ENCODE assay signal across 8 cellular contexts in the genomic region with DNA sequence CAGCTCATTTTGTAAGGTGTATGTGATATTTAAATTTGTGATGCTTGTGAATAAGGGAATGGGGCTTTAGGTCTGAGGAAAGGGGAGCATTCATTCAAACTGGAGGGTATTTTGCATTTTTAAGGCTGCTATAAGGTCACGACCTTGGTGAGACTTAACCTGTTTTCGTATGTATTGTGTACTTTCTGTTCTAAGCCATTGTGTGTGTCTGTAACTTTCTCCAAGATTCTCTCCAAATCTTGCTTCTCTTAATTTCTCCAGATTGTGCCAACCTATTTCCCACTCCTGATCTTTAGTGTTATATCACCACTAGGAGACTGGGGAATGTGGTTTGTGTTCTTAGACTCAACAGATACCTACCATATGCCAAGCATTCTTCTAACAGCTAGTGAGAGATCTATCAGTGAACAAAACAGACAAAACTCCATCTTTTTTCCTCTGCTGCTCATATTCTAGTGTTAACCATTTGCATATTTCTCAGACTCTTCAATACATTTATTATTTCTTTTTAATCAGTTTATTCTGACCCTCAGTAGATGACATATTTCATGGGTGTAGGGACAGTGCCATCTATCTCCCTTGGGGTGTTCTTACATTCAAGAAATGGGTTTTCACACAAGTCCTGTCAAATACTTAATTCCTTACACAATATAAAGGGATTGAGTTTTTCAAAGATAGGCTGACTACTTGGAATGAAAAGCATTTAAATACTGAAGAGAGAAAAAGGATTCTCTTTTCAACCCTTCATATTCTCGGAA. TPM values are rescaled to one million over a fixed set of nuclear protein-coding genes. Genes with fewer than 3 reads are reported as not detected.
DNase-seq lines count a peak whose midpoint lies in the region; ATAC-seq and TF ChIP-seq lines count a peak whose summit lies in the region.

No MANE protein-coding gene starts in this region.

- H3K4me1 ChIP-seq in right atrium auricular region (peaks cover 0 to 5% of the 10 kb centered on the region in 2 donors), thyroid gland (peaks cover 40 to 56% of the 10 kb centered on the region in 2 donors)

- TF ChIP-seq CTCF in WTC11 (IDR thresholded peaks at IDR 0.05) (no peak), right atrium auricular region (IDR thresholded peaks at IDR 0.05) (peak; percentile 13 to 57), thyroid gland (IDR thresholded peaks at IDR 0.05) (peak in 3 of 6 experiments; percentile 24 to 47 (median 37))

- H3K4me3 ChIP-seq in right atrium auricular region, result no peak overlapping the region
- no peak overlapping the region for H3K4me3 ChIP-seq in thyroid gland (replicated peaks in 1 of 3)

- H3K9me3 Mint-ChIP-seq in WTC11, result no peaks in the 10 kb centered on the region
- no peaks in the 10 kb centered on the region for H3K9me3 Mint-ChIP-seq in T-cell

- TF ChIP-seq POLR2A in thyroid gland (IDR thresholded peaks at IDR 0.05), result no peak

- H3K27me3 Mint-ChIP-seq in WTC11 (ENCODE audit: low read depth) (no peaks in the 10 kb centered on the region), T-cell (no peaks in the 10 kb centered on the region)

- H3K9me3 ChIP-seq in right atrium auricular region (no peaks in the 10 kb centered on the region), thyroid gland (no peaks in the 10 kb centered on the region)

- no peak overlapping the region for H3K27ac ChIP-seq in right atrium auricular region
- peak overlapping the region; percentile 69 to 92 (median 80) for H3K27ac ChIP-seq in thyroid gland

- peaks cover 25% of the 10 kb centered on the region for H3K36me3 Mint-ChIP-seq in WTC11
- peaks cover 18% of the 10 kb centered on the region for H3K36me3 Mint-ChIP-seq in T-cell

- no peak; the same call in 1 of the 2 replicates for ATAC-seq in WTC11
- ATAC-seq in T-cell (replicated peaks in 1 of 4), result no peak

- H3K4me3 Mint-ChIP-seq in WTC11 (no peak overlapping the region), T-cell (no peak overlapping the region)

- H3K4me1 Mint-ChIP-seq in WTC11, result peaks cover 29% of the 10 kb centered on the region
- peaks cover 0 to 2% (median 0%) of the 10 kb centered on the region in 3 donors for H3K4me1 Mint-ChIP-seq in T-cell

- H3K27ac Mint-ChIP-seq in WTC11 (peak overlapping the region; percentile 52; the same call in 1 of the 2 replicates), T-cell (no peak overlapping the region)

- 87 to 93% methylated on average over 3 of the region's 3 CpGs for WGBS in thyroid gland, 2 donors

- no peaks in the 10 kb centered on the region for H3K27me3 ChIP-seq in right atrium auricular region
- no peaks in the 10 kb centered on the region for H3K27me3 ChIP-seq in thyroid gland

- POLR2A ChIA-PET in WTC11 (lab: Charles Lee) (no interaction called here), T-cell (lab: Charles Lee) (no interaction called here)

- intact Hi-C loops in thyroid gland (cut with DNase I), result no loop called here

- peak; percentile 8 for DNase-seq in NCI-H2171 treated with DMSO at 0.1 percent for 48 hours (lab: John Stamatoyannopoulos, UW)
- DNase-seq in NCI-H2171 (lab: John Stamatoyannopoulos, UW), result no peak
- DNase-seq in WTC11 (ENCODE audit: low spot score), result no peak
- no peak for DNase-seq in right atrium auricular region (ENCODE audit: low spot score)
- no peak for DNase-seq in thyroid gland
- DNase-seq in effector CD4-positive, alpha-beta T cell, result no peak
- DNase-seq in NCI-H1105 (lab: John Stamatoyannopoulos, UW), result no peak
- no peak for DNase-seq in T-cell

- H3K36me3 ChIP-seq in right atrium auricular region (peaks cover 32% of the 10 kb centered on the region), thyroid gland (peaks cover 7 to 10% of the 10 kb centered on the region in 2 donors)

- CTCF ChIA-PET in WTC11 (lab: Charles Lee), result interaction anchor here (0.7 to 1.3 kb wide), 3 partner anchors 10 to 791 kb away, joined by 3 to 7 read pairs (median 3); no protein-coding TSS in a partner anchor
- CTCF ChIA-PET in T-cell (lab: Charles Lee), result interaction anchor here in 1 of 2 donors (0.5 to 1.9 kb wide), 4 partner anchors 22 to 899 kb away, joined by 3 to 8 read pairs (median 4); no protein-coding TSS in a partner anchor

TF ChIP-seq in WTC11, 78 proteins besides CTCF, POLR2A, EP300 and RAD21:
- no peak for TF ChIP-seq EMX1 (CRISPR knock-in tag; IDR thresholded peaks at IDR 0.05)
- no peak for TF ChIP-seq RELA (CRISPR knock-in tag; IDR thresholded peaks at IDR 0.05; ENCODE audit: borderline replicate concordance)
- TF ChIP-seq, protein P1, sequence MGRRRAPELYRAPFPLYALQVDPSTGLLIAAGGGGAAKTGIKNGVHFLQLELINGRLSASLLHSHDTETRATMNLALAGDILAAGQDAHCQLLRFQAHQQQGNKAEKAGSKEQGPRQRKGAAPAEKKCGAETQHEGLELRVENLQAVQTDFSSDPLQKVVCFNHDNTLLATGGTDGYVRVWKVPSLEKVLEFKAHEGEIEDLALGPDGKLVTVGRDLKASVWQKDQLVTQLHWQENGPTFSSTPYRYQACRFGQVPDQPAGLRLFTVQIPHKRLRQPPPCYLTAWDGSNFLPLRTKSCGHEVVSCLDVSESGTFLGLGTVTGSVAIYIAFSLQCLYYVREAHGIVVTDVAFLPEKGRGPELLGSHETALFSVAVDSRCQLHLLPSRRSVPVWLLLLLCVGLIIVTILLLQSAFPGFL (CRISPR knock-in tag; IDR thresholded peaks at IDR 0.05; ENCODE audit: borderline replicate concordance), result no peak
- TF ChIP-seq SOX15 (CRISPR knock-in tag; IDR thresholded peaks at IDR 0.05), result no peak
- TF ChIP-seq ELF4 (CRISPR knock-in tag; IDR thresholded peaks at IDR 0.05; ENCODE audit: low read depth), result no peak
- TF ChIP-seq, protein P2, sequence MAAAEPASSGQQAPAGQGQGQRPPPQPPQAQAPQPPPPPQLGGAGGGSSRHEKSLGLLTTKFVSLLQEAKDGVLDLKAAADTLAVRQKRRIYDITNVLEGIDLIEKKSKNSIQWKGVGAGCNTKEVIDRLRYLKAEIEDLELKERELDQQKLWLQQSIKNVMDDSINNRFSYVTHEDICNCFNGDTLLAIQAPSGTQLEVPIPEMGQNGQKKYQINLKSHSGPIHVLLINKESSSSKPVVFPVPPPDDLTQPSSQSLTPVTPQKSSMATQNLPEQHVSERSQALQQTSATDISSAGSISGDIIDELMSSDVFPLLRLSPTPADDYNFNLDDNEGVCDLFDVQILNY (CRISPR knock-in tag; IDR thresholded peaks at IDR 0.05), result no peak
- no peak for TF ChIP-seq GABPB1 (CRISPR knock-in tag; IDR thresholded peaks at IDR 0.05)
- TF ChIP-seq SP1 (CRISPR knock-in tag; conservative IDR thresholded peaks at IDR 0.05), result no peak
- TF ChIP-seq ZBTB21 (CRISPR knock-in tag; IDR thresholded peaks at IDR 0.05; ENCODE audit: borderline replicate concordance), result no peak
- TF ChIP-seq TP53 (CRISPR knock-in tag; IDR thresholded peaks at IDR 0.05), result no peak
- TF ChIP-seq NR2C2 (CRISPR knock-in tag; IDR thresholded peaks at IDR 0.05), result no peak
- no peak for TF ChIP-seq TEAD1 (CRISPR knock-in tag; IDR thresholded peaks at IDR 0.05)
- TF ChIP-seq, protein P3, sequence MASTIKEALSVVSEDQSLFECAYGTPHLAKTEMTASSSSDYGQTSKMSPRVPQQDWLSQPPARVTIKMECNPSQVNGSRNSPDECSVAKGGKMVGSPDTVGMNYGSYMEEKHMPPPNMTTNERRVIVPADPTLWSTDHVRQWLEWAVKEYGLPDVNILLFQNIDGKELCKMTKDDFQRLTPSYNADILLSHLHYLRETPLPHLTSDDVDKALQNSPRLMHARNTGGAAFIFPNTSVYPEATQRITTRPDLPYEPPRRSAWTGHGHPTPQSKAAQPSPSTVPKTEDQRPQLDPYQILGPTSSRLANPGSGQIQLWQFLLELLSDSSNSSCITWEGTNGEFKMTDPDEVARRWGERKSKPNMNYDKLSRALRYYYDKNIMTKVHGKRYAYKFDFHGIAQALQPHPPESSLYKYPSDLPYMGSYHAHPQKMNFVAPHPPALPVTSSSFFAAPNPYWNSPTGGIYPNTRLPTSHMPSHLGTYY (CRISPR knock-in tag; IDR thresholded peaks at IDR 0.05), result no peak
- TF ChIP-seq MYBL2 (CRISPR knock-in tag; IDR thresholded peaks at IDR 0.05), result no peak
- TF ChIP-seq JAZF1 (CRISPR knock-in tag; IDR thresholded peaks at IDR 0.05), result no peak
- no peak for TF ChIP-seq TEAD4 (CRISPR knock-in tag; IDR thresholded peaks at IDR 0.05)
- TF ChIP-seq, protein P4, sequence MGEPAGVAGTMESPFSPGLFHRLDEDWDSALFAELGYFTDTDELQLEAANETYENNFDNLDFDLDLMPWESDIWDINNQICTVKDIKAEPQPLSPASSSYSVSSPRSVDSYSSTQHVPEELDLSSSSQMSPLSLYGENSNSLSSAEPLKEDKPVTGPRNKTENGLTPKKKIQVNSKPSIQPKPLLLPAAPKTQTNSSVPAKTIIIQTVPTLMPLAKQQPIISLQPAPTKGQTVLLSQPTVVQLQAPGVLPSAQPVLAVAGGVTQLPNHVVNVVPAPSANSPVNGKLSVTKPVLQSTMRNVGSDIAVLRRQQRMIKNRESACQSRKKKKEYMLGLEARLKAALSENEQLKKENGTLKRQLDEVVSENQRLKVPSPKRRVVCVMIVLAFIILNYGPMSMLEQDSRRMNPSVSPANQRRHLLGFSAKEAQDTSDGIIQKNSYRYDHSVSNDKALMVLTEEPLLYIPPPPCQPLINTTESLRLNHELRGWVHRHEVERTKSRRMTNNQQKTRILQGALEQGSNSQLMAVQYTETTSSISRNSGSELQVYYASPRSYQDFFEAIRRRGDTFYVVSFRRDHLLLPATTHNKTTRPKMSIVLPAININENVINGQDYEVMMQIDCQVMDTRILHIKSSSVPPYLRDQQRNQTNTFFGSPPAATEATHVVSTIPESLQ (CRISPR knock-in tag; IDR thresholded peaks at IDR 0.05), result no peak
- TF ChIP-seq NR3C1 (CRISPR knock-in tag; conservative IDR thresholded peaks at IDR 0.05; ENCODE audit: low read depth), result no peak
- no peak for TF ChIP-seq SMAD3 (CRISPR knock-in tag; IDR thresholded peaks at IDR 0.05; ENCODE audit: borderline replicate concordance)

RNA-seq across cellular contexts. Expression of gene ATP1B1, which starts 27.5 kb away (rescaled TPM):
- total RNA-seq in WTC11 (2021), result 40.7 to 41.9 TPM (median 41.8 TPM) in 3 replicates
- 100 to 1,000 TPM; 200 to 342 TPM for total RNA-seq in right atrium auricular region
- 100 to 1,000 TPM; 310 to 509 (median 429) TPM for total RNA-seq in thyroid gland
- 1 to 10 TPM; 2.5 to 6.1 (median 3.9) TPM for total RNA-seq in T-cell

Comparison
In these comparisons a context has a peak if more than half of its experiments do, and no peak if none do; other contexts are left out.
1. H3K27ac ChIP-seq: peak in thyroid gland (3 of 3); none in right atrium auricular region (0 of 2).